ENCODE assay signal across 33 cellular contexts in genomic region chr1:201248721-201249559, GRCh38. TPM values are rescaled to one million over a fixed set of nuclear protein-coding genes. Genes with fewer than 3 reads are reported as not detected.
"Had no signal": no experiment of that assay in that cellular context is flagged by ENCODE, and none has a peak within 500 bp of the region (broad histone marks: within the 10 kb centered on the region; RNA-seq: fewer than 3 reads in every experiment).

No MANE protein-coding gene starts in this region.

- ATAC-seq: activated CD8-positive, alpha-beta T cell treated with anti-CD3 and anti-CD28 coated beads, Interleukin-2, amount 10 ng/mL, durations not matched to agents 7 days and 5 days; activated naive CD8-positive, alpha-beta T cell treated with anti-CD3 and anti-CD28 coated beads, Interleukin-2, amount 50 U/mL, for 24 hours; activated T-helper 17 cell treated with anti-CD3 and anti-CD28 coated beads, Interleukin-2, amount 50 U/mL, for 72 hours; Panc1 had no signal

- H3K4me1 Mint-ChIP-seq: activated CD4-positive, alpha-beta T cell treated with anti-CD3 and anti-CD28 coated beads, Interleukin-2, amount 10 ng/mL, durations not matched to agents 7 days and 5 days; activated naive CD4-positive, alpha-beta T cell treated with anti-CD3 and anti-CD28 coated beads, Interleukin-2, amount 10 ng/mL, durations not matched to agents 7 days and 5 days; activated naive CD8-positive, alpha-beta T cell treated with anti-CD3 and anti-CD28 coated beads, Interleukin-2, amount 50 U/mL, for 24 hours; activated T-helper 17 cell treated with anti-CD3 and anti-CD28 coated beads, Interleukin-2, amount 50 U/mL, for 72 hours had no signal

- DNase-seq: activated CD4-positive, alpha-beta T cell treated with anti-CD3 and anti-CD28 coated beads, Interleukin-2, amount 10 ng/mL, durations not matched to agents 7 days and 5 days; activated CD4-positive, alpha-beta T cell treated with anti-CD3 and anti-CD28 coated beads, Interleukin-2, amount 50 U/mL, for 48 hours; activated CD8-positive, alpha-beta memory T cell treated with anti-CD3 and anti-CD28 coated beads, Interleukin-2, amount 50 U/mL, for 4 hours; activated CD8-positive, alpha-beta T cell treated with anti-CD3 and anti-CD28 coated beads, Interleukin-2, amount 10 ng/mL, durations not matched to agents 7 days and 5 days; activated naive CD4-positive, alpha-beta T cell treated with anti-CD3 and anti-CD28 coated beads, Interleukin-2, amount 10 ng/mL, durations not matched to agents 7 days and 5 days; activated naive CD8-positive, alpha-beta T cell treated with anti-CD3 and anti-CD28 coated beads, Interleukin-2, amount 50 U/mL, for 24 hours; activated T-cell treated with anti-CD3 and anti-CD28 coated beads for 4 hours; activated T-cell treated with anti-CD3 and anti-CD28 coated beads, Interleukin-2, amount 50 U/mL, for 48 hours; anterior cingulate cortex; brain microvascular endothelial cell; NCI-H1092 treated with DMSO at 0.1 percent for 48 hours; NCI-H1417; NCI-H146; NCI-H187; NCI-H2029 treated with DMSO at 0.1 percent for 48 hours; NCI-H2107; NCI-H2171; NCI-H2227 treated with DMSO at 0.1 percent for 48 hours; NCI-H446; NCI-H510A treated with DMSO at 0.1 percent for 48 hours; NCI-H526 treated with DMSO at 0.1 percent for 48 hours; NCI-H82; SHP77; SJCRH30; T1000 had no signal

- H3K27ac Mint-ChIP-seq: activated CD4-positive, alpha-beta T cell treated with anti-CD3 and anti-CD28 coated beads, Interleukin-2, amount 10 ng/mL, durations not matched to agents 7 days and 5 days; activated CD8-positive, alpha-beta T cell treated with anti-CD3 and anti-CD28 coated beads, Interleukin-2, amount 10 ng/mL, durations not matched to agents 7 days and 5 days; activated naive CD4-positive, alpha-beta T cell treated with anti-CD3 and anti-CD28 coated beads, Interleukin-2, amount 10 ng/mL, durations not matched to agents 7 days and 5 days; activated naive CD8-positive, alpha-beta T cell; activated naive CD8-positive, alpha-beta T cell treated with anti-CD3 and anti-CD28 coated beads, Interleukin-2, amount 50 U/mL, for 24 hours; activated T-helper 17 cell treated with anti-CD3 and anti-CD28 coated beads, Interleukin-2, amount 50 U/mL, for 72 hours had no signal

- H3K9me3 ChIP-seq: SJCRH30 had no signal

- H3K27me3 ChIP-seq: brain microvascular endothelial cell, SJCRH30 had no signal

- H3K36me3 Mint-ChIP-seq: activated naive CD4-positive, alpha-beta T cell treated with anti-CD3 and anti-CD28 coated beads, Interleukin-2, amount 10 ng/mL, durations not matched to agents 7 days and 5 days; activated naive CD8-positive, alpha-beta T cell had no signal

- H3K4me3 Mint-ChIP-seq: activated CD4-positive, alpha-beta T cell treated with anti-CD3 and anti-CD28 coated beads, Interleukin-2, amount 10 ng/mL, durations not matched to agents 7 days and 5 days; activated CD8-positive, alpha-beta T cell treated with anti-CD3 and anti-CD28 coated beads, Interleukin-2, amount 10 ng/mL, durations not matched to agents 7 days and 5 days; activated naive CD4-positive, alpha-beta T cell treated with anti-CD3 and anti-CD28 coated beads, Interleukin-2, amount 10 ng/mL, durations not matched to agents 7 days and 5 days; activated naive CD8-positive, alpha-beta T cell; activated naive CD8-positive, alpha-beta T cell treated with anti-CD3 and anti-CD28 coated beads, Interleukin-2, amount 50 U/mL, for 24 hours; activated T-helper 17 cell treated with anti-CD3 and anti-CD28 coated beads, Interleukin-2, amount 50 U/mL, for 72 hours had no signal

- H3K36me3 ChIP-seq: brain microvascular endothelial cell, SJCRH30 had no signal

- H3K4me1 ChIP-seq: SJCRH30 had no signal

- H3K9me3 Mint-ChIP-seq: activated CD4-positive, alpha-beta T cell treated with anti-CD3 and anti-CD28 coated beads, Interleukin-2, amount 10 ng/mL, durations not matched to agents 7 days and 5 days; activated naive CD4-positive, alpha-beta T cell treated with anti-CD3 and anti-CD28 coated beads, Interleukin-2, amount 10 ng/mL, durations not matched to agents 7 days and 5 days; activated naive CD8-positive, alpha-beta T cell treated with anti-CD3 and anti-CD28 coated beads, Interleukin-2, amount 50 U/mL, for 24 hours; activated T-helper 17 cell treated with anti-CD3 and anti-CD28 coated beads, Interleukin-2, amount 50 U/mL, for 72 hours had no signal

- H3K27ac ChIP-seq: brain microvascular endothelial cell, SJCRH30, SK-N-MC had no signal

- H3K4me3 ChIP-seq: SJCRH30, SK-N-MC had no signal

RNA-seq across cellular contexts. Expression of gene PKP1, which starts 34.4 kb away (rescaled TPM):
- total RNA-seq: activated CD4-positive, alpha-beta T cell treated with anti-CD3 and anti-CD28 coated beads, Interleukin-2, amount 10 ng/mL, durations not matched to agents 7 days and 5 days; activated CD8-positive, alpha-beta T cell treated with anti-CD3 and anti-CD28 coated beads, Interleukin-2, amount 10 ng/mL, durations not matched to agents 7 days and 5 days; activated T-helper 17 cell treated with anti-CD3 and anti-CD28 coated beads, Interleukin-2, amount 50 U/mL, for 72 hours; RPMI7951; SJCRH30; T-helper 1 cell treated with Interleukin-12 subunit alpha and Interleukin-12 subunit beta and Interleukin-4 antibody, amounts not matched to agents 30 ng/mL and 1 ng/mL, for 36 hours; T-helper 2 cell treated with Interferon-gamma antibody and Interleukin-4, amounts not matched to agents 100 ng/mL and 5 ng/mL, for 36 hours had no signal

RNA-seq across cellular contexts. Expression of gene IGFN1, which starts 58.3 kb away (rescaled TPM):
- total RNA-seq: activated CD4-positive, alpha-beta T cell treated with anti-CD3 and anti-CD28 coated beads, Interleukin-2, amount 10 ng/mL, durations not matched to agents 7 days and 5 days; activated CD8-positive, alpha-beta T cell treated with anti-CD3 and anti-CD28 coated beads, Interleukin-2, amount 10 ng/mL, durations not matched to agents 7 days and 5 days; M059J; SJCRH30; T-helper 1 cell treated with Interleukin-12 subunit alpha and Interleukin-12 subunit beta and Interleukin-4 antibody, amounts not matched to agents 30 ng/mL and 1 ng/mL, for 36 hours; T-helper 2 cell treated with Interferon-gamma antibody and Interleukin-4, amounts not matched to agents 100 ng/mL and 5 ng/mL, for 36 hours had no signal
